In genomic region chr20:50099565-50099991, GRCh38 we compare ENCODE assay signal across 1 cellular context.
TF ChIP-seq lines count a peak whose summit lies in the region.

No MANE protein-coding gene starts in this region.

TF ChIP-seq in GM23338, 12 proteins besides CTCF, POLR2A, EP300 and RAD21:
- 0 out of 2 replicates have a peak, but pooled peaks have one; percentile 23 for TF ChIP-seq ZNF462 (CRISPR knock-in tag; IDR thresholded peaks at IDR 0.05)
- TF ChIP-seq POLR2AphosphoS5 (IDR thresholded peaks at IDR 0.05; ENCODE audit: low read depth): no peak
TF ChIP-seq in GM23338: peak in this region for 1.
